In genomic region chr3:88180398-88180999, GRCh38 we compare ENCODE assay signal across 8 cellular contexts. TPM values are rescaled to one million over a fixed set of nuclear protein-coding genes. Genes with fewer than 3 reads are reported as not detected.
A peak's percentile ranks its signal among the peaks of the same experiment; 100 is the strongest.
DNase-seq lines count a peak whose midpoint lies in the region; ATAC-seq and TF ChIP-seq lines count a peak whose summit lies in the region.

No MANE protein-coding gene starts in this region.

- no peaks in the 10 kb centered on the region for H3K27me3 ChIP-seq in BE2C

- no peaks in the 10 kb centered on the region for H3K9me3 ChIP-seq in BE2C

- H3K9me3 Mint-ChIP-seq in HFFc6 (no peaks in the 10 kb centered on the region), osteocyte (ENCODE audit: unreplicated experiment) (peaks cover 5% of the 10 kb centered on the region)

- H3K4me1 ChIP-seq in BE2C = no peaks in the 10 kb centered on the region

- H3K27me3 Mint-ChIP-seq in HFFc6 (ENCODE audit: insufficient read depth) (peaks cover 2% of the 10 kb centered on the region), osteocyte (ENCODE audit: unreplicated experiment) (peaks cover 30% of the 10 kb centered on the region)

- no peak for ATAC-seq in activated CD4-positive, CD25-positive, alpha-beta regulatory T cell treated with anti-CD3 and anti-CD28 coated beads, Interleukin-2, amount 50 U/mL, for 24 hours

- H3K27ac Mint-ChIP-seq in HFFc6 (no peak overlapping the region), osteocyte (ENCODE audit: unreplicated experiment) (no peak overlapping the region)

- no peaks in the 10 kb centered on the region for H3K36me3 ChIP-seq in BE2C

- H3K4me3 Mint-ChIP-seq in HFFc6 (no peak overlapping the region), osteocyte (ENCODE audit: unreplicated experiment) (no peak overlapping the region)

- H3K36me3 Mint-ChIP-seq in HFFc6 (ENCODE audit: low read depth) = no peaks in the 10 kb centered on the region
- H3K36me3 Mint-ChIP-seq in osteocyte (ENCODE audit: unreplicated experiment) = no peaks in the 10 kb centered on the region

- no peak overlapping the region for H3K4me3 ChIP-seq in BE2C (ENCODE audit: low read depth, low read length)
- H3K4me3 ChIP-seq in NB4 (ENCODE audit: low read depth, low read length) = no peak overlapping the region
- no peak overlapping the region for H3K4me3 ChIP-seq in cardiac fibroblast (replicated peaks in 1 of 2; ENCODE audit: low read depth in 2 of 2, low read length in 2 of 2)

- peak; percentile 58 for TF ChIP-seq CTCF in BE2C (IDR thresholded peaks at IDR 0.05; ENCODE audit: low read depth, low read length)
- TF ChIP-seq CTCF in GM12873 (IDR thresholded peaks at IDR 0.05; ENCODE audit: insufficient read depth, low read depth, low read length, missing control alignments) = peak; percentile 68
- peak; percentile 70 for TF ChIP-seq CTCF in HFFc6 (IDR thresholded peaks at IDR 0.05)
- peak; percentile 39 for TF ChIP-seq CTCF in NB4 (IDR thresholded peaks at IDR 0.05; ENCODE audit: low read depth, low read length)
- TF ChIP-seq CTCF in cardiac fibroblast (IDR thresholded peaks at IDR 0.05; ENCODE audit: low read depth, low read length) = peak; percentile 47
- TF ChIP-seq CTCF in osteocyte (IDR thresholded peaks at IDR 0.05) = peak; percentile 60

- DNase-seq in BE2C = no peak
- peak; percentile 40 for DNase-seq in HFFc6
- peak; percentile 67 for DNase-seq in NB4 (ENCODE audit: low read depth)
- DNase-seq in cardiac fibroblast (ENCODE audit: low read depth in 2 of 2) = peak; percentile 71 to 78
- DNase-seq in osteocyte (ENCODE audit: extremely low spot score, unreplicated experiment) = no peak
- no peak for DNase-seq in NCI-H774 (lab: John Stamatoyannopoulos, UW)

- TF ChIP-seq POLR2A in NB4 (IDR thresholded peaks at IDR 0.05; ENCODE audit: extremely low read depth, insufficient read length) = no peak

- H3K4me1 Mint-ChIP-seq in HFFc6 (ENCODE audit: low read depth) (no peaks in the 10 kb centered on the region), osteocyte (ENCODE audit: unreplicated experiment) (peaks cover 8% of the 10 kb centered on the region)

RNA-seq across cellular contexts. Expression of gene C3orf38, which starts 30.7 kb away (rescaled TPM):
- polyA plus RNA-seq in BE2C (2012; ENCODE audit: insufficient read depth, insufficient read length, low read depth) = 16.3 TPM
- 10 to 100 TPM; 23.0 to 28.9 (median 26.4) TPM for total RNA-seq in HFFc6 (2021; fragmentation: NEBNext Ultra II Directional; extraction: Animal tissue kit (Norgen Biotek cat#: 25700))
- 27.4 and 30.2 TPM in 2 replicates for total RNA-seq in osteocyte

Comparison
In these comparisons a context has a peak if more than half of its experiments do, and no peak if none do; other contexts are left out.
1. DNase-seq: peak in HFFc6 (single experiment), NB4 (single experiment) and cardiac fibroblast (2 of 2); none in BE2C (single experiment), osteocyte (single experiment) and NCI-H774 (single experiment).
2. Peak in every context shown above with its lines, with median percentiles within 50 percentile points of each other: CTCF ChIP-seq.